ENCODE assay signal across 21 cellular contexts in genomic region chr14:54891471-54892245, GRCh38.
"Had no signal": no experiment of that assay in that cellular context is flagged by ENCODE, and none has a peak within 500 bp of the region (broad histone marks: within the 10 kb centered on the region; RNA-seq: fewer than 3 reads in every experiment).

No MANE protein-coding gene starts in this region.

- H3K27ac ChIP-seq: colonic mucosa, gastrocnemius medialis, neural progenitor cell, upper lobe of right lung had no signal

- ATAC-seq: activated CD4-positive, alpha-beta T cell treated with anti-CD3 and anti-CD28 coated beads for 36 hours; activated T-helper 17 cell treated with anti-CD3 and anti-CD28 coated beads, Interleukin-2, amount 50 U/mL, for 72 hours; gastrocnemius medialis; mucosa of descending colon; stimulated activated naive CD8-positive, alpha-beta T cell treated with anti-CD3 and anti-CD28 coated beads, Interleukin-15, Interleukin-2, amounts not matched to agents 100 U/mL and 50 U/mL, for 24 hours; WTC11 had no signal

- H3K9me3 ChIP-seq: colonic mucosa, esophagus squamous epithelium, gastrocnemius medialis, mucosa of descending colon, upper lobe of right lung had no signal

- H3K4me3 ChIP-seq: colonic mucosa, esophagus squamous epithelium, gastrocnemius medialis, mucosa of descending colon, neural progenitor cell, upper lobe of right lung had no signal

- H3K36me3 ChIP-seq: colonic mucosa, esophagus squamous epithelium, gastrocnemius medialis, neural progenitor cell, upper lobe of right lung had no signal

- H3K9ac ChIP-seq: neural progenitor cell had no signal

- H3K9me3 Mint-ChIP-seq: activated naive CD8-positive, alpha-beta T cell treated with anti-CD3 and anti-CD28 coated beads for 36 hours; activated T-cell treated with anti-CD3 and anti-CD28 coated beads, Interleukin-2, amount 50 U/mL, for 24 hours; activated T-helper 17 cell treated with anti-CD3 and anti-CD28 coated beads, Interleukin-2, amount 50 U/mL, for 72 hours; central memory CD8-positive, alpha-beta T cell; neural progenitor cell; WTC11 had no signal

- H3K27me3 ChIP-seq: colonic mucosa, esophagus squamous epithelium, gastrocnemius medialis, neural progenitor cell, upper lobe of right lung had no signal

- H2AFZ ChIP-seq: neural progenitor cell had no signal

- H3K4me2 ChIP-seq: neural progenitor cell had no signal

- H3K27ac Mint-ChIP-seq: activated CD4-positive, alpha-beta T cell treated with anti-CD3 and anti-CD28 coated beads for 36 hours; activated naive CD8-positive, alpha-beta T cell treated with anti-CD3 and anti-CD28 coated beads for 36 hours; activated T-helper 17 cell treated with anti-CD3 and anti-CD28 coated beads, Interleukin-2, amount 50 U/mL, for 72 hours; neural progenitor cell had no signal

- H3K4me3 Mint-ChIP-seq: activated CD4-positive, alpha-beta T cell treated with anti-CD3 and anti-CD28 coated beads for 36 hours; activated naive CD8-positive, alpha-beta T cell treated with anti-CD3 and anti-CD28 coated beads for 36 hours; activated T-cell treated with anti-CD3 and anti-CD28 coated beads, Interleukin-2, amount 50 U/mL, for 24 hours; activated T-helper 17 cell treated with anti-CD3 and anti-CD28 coated beads, Interleukin-2, amount 50 U/mL, for 72 hours; central memory CD8-positive, alpha-beta T cell; neural progenitor cell; WTC11 had no signal

- H3K27me3 Mint-ChIP-seq: activated CD4-positive, alpha-beta T cell treated with anti-CD3 and anti-CD28 coated beads for 36 hours; activated naive CD8-positive, alpha-beta T cell treated with anti-CD3 and anti-CD28 coated beads for 36 hours; activated T-cell treated with anti-CD3 and anti-CD28 coated beads, Interleukin-2, amount 50 U/mL, for 24 hours; activated T-helper 17 cell treated with anti-CD3 and anti-CD28 coated beads, Interleukin-2, amount 50 U/mL, for 72 hours; central memory CD8-positive, alpha-beta T cell had no signal

- H3K36me3 Mint-ChIP-seq: neural progenitor cell, WTC11 had no signal

- DNase-seq: activated CD4-positive, alpha-beta T cell treated with anti-CD3 and anti-CD28 coated beads for 36 hours; activated CD4-positive, alpha-beta T cell treated with anti-CD3 and anti-CD28 coated beads, Interleukin-2, amount 50 U/mL, for 4 hours; activated CD8-positive, alpha-beta memory T cell treated with anti-CD3 and anti-CD28 coated beads for 24 hours; activated CD8-positive, alpha-beta memory T cell treated with anti-CD3 and anti-CD28 coated beads, Interleukin-2, amount 50 U/mL, for 4 hours; activated naive CD8-positive, alpha-beta T cell treated with anti-CD3 and anti-CD28 coated beads for 36 hours; activated T-cell treated with anti-CD3 and anti-CD28 coated beads, Interleukin-2, amount 50 U/mL, for 24 hours; colonic mucosa; esophagus squamous epithelium; gastrocnemius medialis; hippocampal formation; mesendoderm; mucosa of descending colon; retina; stimulated activated CD4-positive, alpha-beta T cell treated with anti-CD3 and anti-CD28 coated beads, Interleukin-2, amount 100 ng/mL, for 48 hours; stimulated activated naive CD8-positive, alpha-beta T cell treated with anti-CD3 and anti-CD28 coated beads, Interleukin-15, Interleukin-2, amounts not matched to agents 100 U/mL and 50 U/mL, for 24 hours; T1000; upper lobe of right lung had no signal

- H3K4me1 ChIP-seq: colonic mucosa, gastrocnemius medialis, neural progenitor cell had no signal
